20 cellular contexts compared by ENCODE assay signal in genomic region chr10:124637746-124638145, GRCh38.
DNase-seq lines count a peak whose midpoint lies in the region; ATAC-seq and TF ChIP-seq lines count a peak whose summit lies in the region.
"Had no signal": no experiment of that assay in that cellular context is flagged by ENCODE, and none has a peak within 500 bp of the region (broad histone marks: within the 10 kb centered on the region; RNA-seq: fewer than 3 reads in every experiment).

No MANE protein-coding gene starts in this region.

- no peak for ATAC-seq in activated naive CD4-positive, alpha-beta T cell treated with anti-CD3 and anti-CD28 coated beads, Interleukin-2, amount 50 U/mL, for 72 hours
- ATAC-seq in stimulated activated naive B cell treated with anti-CD40 and anti-IgM and Interleukin-4, amounts not matched to agents 10 μg/mL and 1 μg/mL and 100 μg/mL, for 72 hours (replicated peaks), result no peak
- ATAC-seq in GM21723 (IDR thresholded peaks at IDR 0.05; ENCODE audit: unreplicated experiment), result no peak

- peaks cover 10% of the 10 kb centered on the region for H3K9me3 Mint-ChIP-seq in activated naive CD4-positive, alpha-beta T cell treated with anti-CD3 and anti-CD28 coated beads, Interleukin-2, amount 10 ng/mL, durations not matched to agents 7 days and 5 days
- no peaks in the 10 kb centered on the region for H3K9me3 Mint-ChIP-seq in activated naive CD4-positive, alpha-beta T cell treated with anti-CD3 and anti-CD28 coated beads, Interleukin-2, amount 50 U/mL, for 72 hours
- H3K9me3 Mint-ChIP-seq in stimulated activated naive B cell treated with anti-CD40 and anti-IgM and Interleukin-4, amounts not matched to agents 10 μg/mL and 1 μg/mL and 100 μg/mL, for 72 hours, result peaks cover 0 to 5% of the 10 kb centered on the region in 2 donors

- H3K9me3 ChIP-seq in KOPT-K1 (ENCODE audit: insufficient read depth, low read length, poor library complexity, severe bottlenecking), result peaks cover 15% of the 10 kb centered on the region
- H3K9me3 ChIP-seq: Peyer's patch, stomach had no signal

- DNase-seq in activated naive CD4-positive, alpha-beta T cell treated with anti-CD3 and anti-CD28 coated beads, Interleukin-2, amount 10 ng/mL, durations not matched to agents 7 days and 5 days, result no peak
- DNase-seq in activated naive CD4-positive, alpha-beta T cell treated with anti-CD3 and anti-CD28 coated beads, Interleukin-2, amount 50 U/mL, for 72 hours (ENCODE audit: low spot score in 2 of 2), result no peak
- DNase-seq in dorsolateral prefrontal cortex (no peak), HuH-7.5 (ENCODE audit: low spot score) (no peak), C1 segment of cervical spinal cord (lab: John Stamatoyannopoulos, UW) (no peak)
- DNase-seq in stimulated activated naive B cell treated with anti-CD40 and anti-IgM and Interleukin-4, amounts not matched to agents 10 μg/mL and 1 μg/mL and 100 μg/mL, for 72 hours, result no peak
- DNase-seq: activated CD4-positive, CD25-positive, alpha-beta regulatory T cell treated with anti-CD3 and anti-CD28 coated beads, Interleukin-2, amount 50 U/mL, for 72 hours; dermis blood vessel endothelial cell; foreskin melanocyte; hippocampal formation; islet precursor cell; NCI-H1930; NCI-H345; Peyer's patch; stomach; T1000 had no signal

- H3K27ac ChIP-seq in KOPT-K1 (ENCODE audit: low read depth, low read length, poor library complexity, severe bottlenecking) (peak overlapping the region; percentile 97), dorsolateral prefrontal cortex (peak overlapping the region in 44 of 59 donors; percentile 3 to 99 (median 50))
- H3K27ac ChIP-seq: SK-N-MC, stomach had no signal

- H3K4me3 ChIP-seq in dorsolateral prefrontal cortex, result no peak overlapping the region
- H3K4me3 ChIP-seq: lung, Peyer's patch, SK-N-MC, stomach had no signal

- intact Hi-C loops in dorsolateral prefrontal cortex (cut with DNase I), result loop anchor here in 1 of 2 donors (10.0 kb wide), 1 partner anchor 167 kb away; the partner anchor contains the start of gene ABRAXAS2

- peaks cover 6% of the 10 kb centered on the region; the same call in 1 of the 2 replicates for H3K36me3 ChIP-seq in KOPT-K1 (ENCODE audit: insufficient read depth, low read length)

- no peaks in the 10 kb centered on the region for H3K27me3 Mint-ChIP-seq in activated naive CD4-positive, alpha-beta T cell treated with anti-CD3 and anti-CD28 coated beads, Interleukin-2, amount 10 ng/mL, durations not matched to agents 7 days and 5 days
- H3K27me3 Mint-ChIP-seq in stimulated activated naive B cell treated with anti-CD40 and anti-IgM and Interleukin-4, amounts not matched to agents 10 μg/mL and 1 μg/mL and 100 μg/mL, for 72 hours, result no peaks in the 10 kb centered on the region

- H3K27ac Mint-ChIP-seq in activated naive CD4-positive, alpha-beta T cell treated with anti-CD3 and anti-CD28 coated beads, Interleukin-2, amount 10 ng/mL, durations not matched to agents 7 days and 5 days, result peak overlapping the region; percentile 16
- peak overlapping the region in 1 of 2 donors; percentile 7 for H3K27ac Mint-ChIP-seq in activated naive CD4-positive, alpha-beta T cell treated with anti-CD3 and anti-CD28 coated beads, Interleukin-2, amount 50 U/mL, for 72 hours
- H3K27ac Mint-ChIP-seq in stimulated activated naive B cell treated with anti-CD40 and anti-IgM and Interleukin-4, amounts not matched to agents 10 μg/mL and 1 μg/mL and 100 μg/mL, for 72 hours, result peak overlapping the region; percentile 63

- no peak overlapping the region for H3K4me3 Mint-ChIP-seq in activated naive CD4-positive, alpha-beta T cell treated with anti-CD3 and anti-CD28 coated beads, Interleukin-2, amount 10 ng/mL, durations not matched to agents 7 days and 5 days
- peak overlapping the region in 1 of 2 donors; percentile 14 for H3K4me3 Mint-ChIP-seq in stimulated activated naive B cell treated with anti-CD40 and anti-IgM and Interleukin-4, amounts not matched to agents 10 μg/mL and 1 μg/mL and 100 μg/mL, for 72 hours

- no peak for TF ChIP-seq CTCF in dorsolateral prefrontal cortex (IDR thresholded peaks at IDR 0.05 in 54 of 56, conservative IDR thresholded peaks at IDR 0.05 in 2 of 56; ENCODE audit: low read depth in 1 of 56, partially characterized antibody in 56 of 56)

- peaks cover 68% of the 10 kb centered on the region for H3K4me1 Mint-ChIP-seq in activated naive CD4-positive, alpha-beta T cell treated with anti-CD3 and anti-CD28 coated beads, Interleukin-2, amount 10 ng/mL, durations not matched to agents 7 days and 5 days
- H3K4me1 Mint-ChIP-seq in stimulated activated naive B cell treated with anti-CD40 and anti-IgM and Interleukin-4, amounts not matched to agents 10 μg/mL and 1 μg/mL and 100 μg/mL, for 72 hours, result peaks cover 75 to 85% of the 10 kb centered on the region in 2 donors

- no peaks in the 10 kb centered on the region for H3K27me3 ChIP-seq in dorsolateral prefrontal cortex
- H3K27me3 ChIP-seq: Peyer's patch, stomach had no signal

- CTCF ChIA-PET in activated naive CD4-positive, alpha-beta T cell treated with anti-CD3 and anti-CD28 coated beads, Interleukin-2, amount 10 ng/mL, durations not matched to agents 7 days and 5 days (lab: Charles Lee), result interaction anchor here (0.9 to 1.7 kb wide), 2 partner anchors 9 to 10 kb away, joined by 4 to 5 read pairs; no protein-coding TSS in a partner anchor

- peaks cover 31% of the 10 kb centered on the region for H3K36me3 Mint-ChIP-seq in activated naive CD4-positive, alpha-beta T cell treated with anti-CD3 and anti-CD28 coated beads, Interleukin-2, amount 10 ng/mL, durations not matched to agents 7 days and 5 days
- H3K36me3 Mint-ChIP-seq in activated naive CD4-positive, alpha-beta T cell treated with anti-CD3 and anti-CD28 coated beads, Interleukin-2, amount 50 U/mL, for 72 hours, result peaks cover 0 to 16% of the 10 kb centered on the region in 2 donors
- peaks cover 20 to 34% of the 10 kb centered on the region in 2 donors for H3K36me3 Mint-ChIP-seq in stimulated activated naive B cell treated with anti-CD40 and anti-IgM and Interleukin-4, amounts not matched to agents 10 μg/mL and 1 μg/mL and 100 μg/mL, for 72 hours
